20 cellular contexts compared by ENCODE assay signal in the genomic region with DNA sequence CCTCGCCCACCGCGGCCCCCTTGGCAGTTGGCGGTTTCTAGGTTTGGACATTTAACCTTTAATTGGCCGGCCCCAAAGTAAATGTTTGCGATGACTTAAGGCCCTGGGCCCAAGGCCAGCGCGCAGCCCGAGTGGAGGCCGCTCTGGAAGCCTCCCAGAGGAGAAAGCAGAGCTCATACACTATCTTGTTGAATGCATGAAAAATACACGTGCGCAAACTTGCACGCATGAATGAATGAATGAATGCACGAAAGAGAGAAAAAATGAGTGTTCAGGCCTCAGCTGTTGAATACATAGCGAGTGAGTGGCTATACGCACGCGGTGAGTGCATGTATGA.
A peak's percentile ranks its signal among the peaks of the same experiment; 100 is the strongest.
DNase-seq lines count a peak whose midpoint lies in the region; ATAC-seq, FAIRE-seq and TF ChIP-seq lines count a peak whose summit lies in the region.
"Had no signal": no experiment of that assay in that cellular context is flagged by ENCODE, and none has a peak within 500 bp of the region (broad histone marks: within the 10 kb centered on the region; RNA-seq: fewer than 3 reads in every experiment).

No MANE protein-coding gene starts in this region.

- DNase-seq in right cardiac atrium (no peak), cardiac septum (ENCODE audit: low spot score) (no peak), GM10248 (ENCODE audit: extremely low spot score) (no peak), CD1c-positive myeloid dendritic cell (ENCODE audit: extremely low spot score) (no peak), NCI-H1436 (lab: John Stamatoyannopoulos, UW) (no peak), D721Med (ENCODE audit: insufficient read length, low spot score) (no peak)
- DNase-seq: activated CD4-positive, alpha-beta T cell treated with anti-CD3 and anti-CD28 coated beads, Interleukin-2, amount 10 ng/mL, durations not matched to agents 24 days and 14 days; cortex of kidney; MM.1S; NCI-H146; NCI-H524; stimulated activated CD4-positive, alpha-beta T cell treated with anti-CD3 and anti-CD28 coated beads, Interleukin-4, amount 100 ng/mL, for 24 hours; T-helper 17 cell; transverse colon had no signal

- POLR2A ChIA-PET in GM10248 (lab: Yijun Ruan, JAX), result no interaction called here

- no peak for TF ChIP-seq RAD21 in neural cell (conservative IDR thresholded peaks at IDR 0.05)

- intact Hi-C loops in right cardiac atrium (cut with DNase I) (no loop called here), cardiac septum (cut with DNase I) (no loop called here)

- H3K4me1 ChIP-seq in right cardiac atrium (ENCODE audit: control insufficient read depth, insufficient read depth, low read length) (no peaks in the 10 kb centered on the region), endocrine pancreas (ENCODE audit: control insufficient read depth, insufficient read depth, low read length) (peaks cover 5% of the 10 kb centered on the region)
- H3K4me1 ChIP-seq: Peyer's patch, transverse colon had no signal

- no peak for ATAC-seq in right cardiac atrium
- ATAC-seq: activated T-helper 17 cell treated with anti-CD3 and anti-CD28 coated beads, Interleukin-2, amount 50 U/mL, for 72 hours; T-helper 17 cell had no signal

- no peak for TF ChIP-seq CTCF in neural cell (IDR thresholded peaks at IDR 0.05; ENCODE audit: poor library complexity, severe bottlenecking)
- TF ChIP-seq CTCF in GM10248 (IDR thresholded peaks at IDR 0.05; ENCODE audit: control extremely low read depth, extremely low read depth, low read depth, missing control alignments), result no peak
- TF ChIP-seq CTCF in D721Med (IDR thresholded peaks at IDR 0.05; ENCODE audit: insufficient read depth, missing control alignments), result no peak

- no peaks in the 10 kb centered on the region for H3K27me3 ChIP-seq in right cardiac atrium (ENCODE audit: control insufficient read depth, insufficient read depth)
- no peaks in the 10 kb centered on the region for H3K27me3 ChIP-seq in endocrine pancreas (ENCODE audit: control insufficient read depth, insufficient read depth, low read length)
- H3K27me3 ChIP-seq in neural cell (ENCODE audit: insufficient read depth, low read depth, low read length), result no peaks in the 10 kb centered on the region
- H3K27me3 ChIP-seq: Peyer's patch, transverse colon had no signal

- no peak overlapping the region for H3K4me2 ChIP-seq in neural cell (ENCODE audit: low read length)

- H3K9ac ChIP-seq in endocrine pancreas (ENCODE audit: control insufficient read depth, insufficient read depth, low read length) (no peak overlapping the region), neural cell (ENCODE audit: low read length) (no peak overlapping the region)

- no peaks in the 10 kb centered on the region for H3F3A ChIP-seq in neural cell (ENCODE audit: insufficient read depth, low read length, poor library complexity, severe bottlenecking)

- H3K27ac ChIP-seq in right cardiac atrium (ENCODE audit: low read length), result no peak overlapping the region
- no peak overlapping the region for H3K27ac ChIP-seq in neural cell (ENCODE audit: low read length)
- H3K27ac ChIP-seq: Peyer's patch had no signal

- CTCF ChIA-PET in GM10248 (lab: Yijun Ruan, JAX), result no interaction called here

- no peaks in the 10 kb centered on the region for H4K20me1 ChIP-seq in neural cell (ENCODE audit: insufficient read depth)

- WGBS in right cardiac atrium, result 22% methylated on average over 18 of the region's 18 CpGs

- H3K79me2 ChIP-seq in neural cell (replicated peaks; ENCODE audit: insufficient read depth, low read length), result no peaks in the 10 kb centered on the region

- H3K36me3 ChIP-seq in endocrine pancreas (ENCODE audit: control insufficient read depth, insufficient read depth, low read length) (no peaks in the 10 kb centered on the region), neural cell (ENCODE audit: insufficient read depth, low read length) (no peaks in the 10 kb centered on the region)
- H3K36me3 ChIP-seq: Peyer's patch, transverse colon had no signal

- FAIRE-seq in D721Med (lab: Jason Lieb, UNC), result no peak
- FAIRE-seq: endometrium, H54 had no signal

- H3K4me3 ChIP-seq in right cardiac atrium (ENCODE audit: low read length), result peak overlapping the region; percentile 60
- peak overlapping the region; percentile 45 for H3K4me3 ChIP-seq in endocrine pancreas (ENCODE audit: control insufficient read depth, insufficient read depth, low read length)
- H3K4me3 ChIP-seq in neural cell (ENCODE audit: low read length), result peak overlapping the region; percentile 56

- H2AFZ ChIP-seq in neural cell (ENCODE audit: low read depth, low read length), result no peak overlapping the region

- TF ChIP-seq EP300 in neural cell (conservative IDR thresholded peaks at IDR 0.05; ENCODE audit: poor library complexity, severe bottlenecking), result no peak

- H3K9me3 ChIP-seq in right cardiac atrium (ENCODE audit: control insufficient read depth, low read length) (no peaks in the 10 kb centered on the region), endocrine pancreas (ENCODE audit: control insufficient read depth, low read length) (no peaks in the 10 kb centered on the region), neural cell (ENCODE audit: low read length) (no peaks in the 10 kb centered on the region)
- H3K9me3 ChIP-seq: Peyer's patch, transverse colon had no signal

- H3K9me2 ChIP-seq in neural cell (ENCODE audit: insufficient read depth, low read length), result no peaks in the 10 kb centered on the region

TF ChIP-seq in neural cell, 6 proteins besides CTCF, POLR2A, EP300 and RAD21:
- TF ChIP-seq POLR2AphosphoS5 (IDR thresholded peaks at IDR 0.05), result no peak
- no peak for TF ChIP-seq MXI1 (conservative IDR thresholded peaks at IDR 0.05; ENCODE audit: poor library complexity, severe bottlenecking)
- no peak for TF ChIP-seq TAF1 (IDR thresholded peaks at IDR 0.05; ENCODE audit: low read depth)
- TF ChIP-seq EZH2 (IDR thresholded peaks at IDR 0.05; ENCODE audit: borderline replicate concordance, insufficient read depth, low read length, poor library complexity, severe bottlenecking), result no peak
- TF ChIP-seq REST (IDR thresholded peaks at IDR 0.05; ENCODE audit: borderline replicate concordance), result no peak
- TF ChIP-seq SMC3 (conservative IDR thresholded peaks at IDR 0.05; ENCODE audit: poor library complexity), result no peak
